In genomic region chr15:53802672-53803071, GRCh38 we compare ENCODE assay signal across 35 cellular contexts. TPM values are rescaled to one million over a fixed set of nuclear protein-coding genes. Genes with fewer than 3 reads are reported as not detected.
"Had no signal": no experiment of that assay in that cellular context is flagged by ENCODE, and none has a peak within 500 bp of the region (broad histone marks: within the 10 kb centered on the region; RNA-seq: fewer than 3 reads in every experiment).

No MANE protein-coding gene starts in this region.

- H3K27ac ChIP-seq: ascending aorta, cardiac muscle cell, VCaP had no signal

- H3K36me3 ChIP-seq: ascending aorta, cardiac muscle cell had no signal

- H3K4me1 ChIP-seq: ascending aorta had no signal

- H3K9me3 ChIP-seq: ascending aorta had no signal

- H3K4me3 ChIP-seq: ascending aorta, cardiac muscle cell had no signal

- FAIRE-seq: bronchial epithelial cell, TTC549 had no signal

- H3K27me3 ChIP-seq: ascending aorta, cardiac muscle cell had no signal

- ATAC-seq: activated CD8-positive, alpha-beta T cell treated with anti-CD3 and anti-CD28 coated beads for 36 hours; activated naive CD8-positive, alpha-beta T cell treated with anti-CD3 and anti-CD28 coated beads, Interleukin-2, amount 50 U/mL, for 24 hours; activated T-cell treated with anti-CD3 and anti-CD28 coated beads, Interleukin-2, amount 50 U/mL, for 4 hours; activated T-cell treated with anti-CD3 and anti-CD28 coated beads, Interleukin-2, amount 50 U/mL, for 72 hours; activated T-helper 17 cell treated with anti-CD3 and anti-CD28 coated beads, Interleukin-2, amount 50 U/mL, for 72 hours had no signal

- DNase-seq: activated B cell treated with CpG ODN at 0.5 μM for 24 hours; activated CD4-positive, alpha-beta memory T cell treated with anti-CD3 and anti-CD28 coated beads for 36 hours; activated CD4-positive, alpha-beta T cell treated with anti-CD3 and anti-CD28 coated beads for 4 hours; activated CD4-positive, alpha-beta T cell treated with anti-CD3 and anti-CD28 coated beads, Interleukin-2, amount 10 ng/mL, durations not matched to agents 24 days and 14 days; activated CD4-positive, alpha-beta T cell treated with anti-CD3 and anti-CD28 coated beads, Interleukin-2, amount 50 U/mL, for 1 hour; activated CD4-positive, alpha-beta T cell treated with anti-CD3 and anti-CD28 coated beads, Interleukin-2, amount 50 U/mL, for 4 hours; activated CD4-positive, CD25-positive, alpha-beta regulatory T cell treated with anti-CD3 and anti-CD28 coated beads, Interleukin-2, amount 50 U/mL, for 72 hours; activated CD8-positive, alpha-beta memory T cell treated with anti-CD3 and anti-CD28 coated beads, Interleukin-2, amount 50 U/mL, for 4 hours; activated CD8-positive, alpha-beta T cell treated with anti-CD3 and anti-CD28 coated beads for 36 hours; activated effector memory CD4-positive, alpha-beta T cell treated with anti-CD3 and anti-CD28 coated beads, Interleukin-2, amount 50 U/mL, for 16 hours; activated gamma-delta T cell treated with Interleukin-2 at 50 U/mL for 16 hours; activated naive CD4-positive, alpha-beta T cell; activated naive CD4-positive, alpha-beta T cell treated with anti-CD3 and anti-CD28 coated beads, Interleukin-2, amount 10 ng/mL, durations not matched to agents 7 days and 5 days; activated naive CD8-positive, alpha-beta T cell treated with anti-CD3 and anti-CD28 coated beads, Interleukin-2, amount 10 ng/mL, durations not matched to agents 7 days and 5 days; activated naive CD8-positive, alpha-beta T cell treated with anti-CD3 and anti-CD28 coated beads, Interleukin-2, amount 50 U/mL, for 24 hours; activated T-cell treated with anti-CD3 and anti-CD28 coated beads for 4 hours; activated T-cell treated with anti-CD3 and anti-CD28 coated beads, Interleukin-2, amount 50 U/mL, for 1 hour; activated T-cell treated with anti-CD3 and anti-CD28 coated beads, Interleukin-2, amount 50 U/mL, for 4 hours; activated T-cell treated with anti-CD3 and anti-CD28 coated beads, Interleukin-2, amount 50 U/mL, for 72 hours; amygdala; anterior cingulate cortex; caudate nucleus; cerebellar nuclear complex; T-helper 1 cell; T-helper 2 cell; T-helper 9 cell had no signal

RNA-seq across cellular contexts. Expression of gene WDR72, which starts 43.2 kb away (rescaled TPM):
- total RNA-seq: activated B cell treated with CpG ODN at 0.5 μM for 24 hours; activated CD4-positive, alpha-beta memory T cell treated with anti-CD3 and anti-CD28 coated beads for 36 hours; activated CD4-positive, alpha-beta T cell treated with anti-CD3 and anti-CD28 coated beads, Interleukin-2, amount 10 ng/mL, durations not matched to agents 24 days and 14 days; activated CD8-positive, alpha-beta memory T cell treated with anti-CD3 and anti-CD28 coated beads for 36 hours; activated CD8-positive, alpha-beta T cell treated with anti-CD3 and anti-CD28 coated beads for 36 hours; activated naive CD8-positive, alpha-beta T cell treated with anti-CD3 and anti-CD28 coated beads, Interleukin-2, amount 10 ng/mL, durations not matched to agents 7 days and 5 days; activated T-cell treated with anti-CD3 and anti-CD28 coated beads, Interleukin-2, amount 50 U/mL, for 72 hours; activated T-helper 1 cell treated with anti-CD3 and anti-CD28 coated beads, Interleukin-12 subunit alpha, Interleukin-12 subunit beta, Interleukin-2, Interleukin-4 antibody, amounts not matched to agents 30 ng/mL and 10 ng/mL and 1 ng/mL, durations not matched to agents 14 hours and 24 hours and 36 hours; ascending aorta; chondrocyte had no signal
